Comparison of ENCODE assay signal across 8 cellular contexts in the genomic region with DNA sequence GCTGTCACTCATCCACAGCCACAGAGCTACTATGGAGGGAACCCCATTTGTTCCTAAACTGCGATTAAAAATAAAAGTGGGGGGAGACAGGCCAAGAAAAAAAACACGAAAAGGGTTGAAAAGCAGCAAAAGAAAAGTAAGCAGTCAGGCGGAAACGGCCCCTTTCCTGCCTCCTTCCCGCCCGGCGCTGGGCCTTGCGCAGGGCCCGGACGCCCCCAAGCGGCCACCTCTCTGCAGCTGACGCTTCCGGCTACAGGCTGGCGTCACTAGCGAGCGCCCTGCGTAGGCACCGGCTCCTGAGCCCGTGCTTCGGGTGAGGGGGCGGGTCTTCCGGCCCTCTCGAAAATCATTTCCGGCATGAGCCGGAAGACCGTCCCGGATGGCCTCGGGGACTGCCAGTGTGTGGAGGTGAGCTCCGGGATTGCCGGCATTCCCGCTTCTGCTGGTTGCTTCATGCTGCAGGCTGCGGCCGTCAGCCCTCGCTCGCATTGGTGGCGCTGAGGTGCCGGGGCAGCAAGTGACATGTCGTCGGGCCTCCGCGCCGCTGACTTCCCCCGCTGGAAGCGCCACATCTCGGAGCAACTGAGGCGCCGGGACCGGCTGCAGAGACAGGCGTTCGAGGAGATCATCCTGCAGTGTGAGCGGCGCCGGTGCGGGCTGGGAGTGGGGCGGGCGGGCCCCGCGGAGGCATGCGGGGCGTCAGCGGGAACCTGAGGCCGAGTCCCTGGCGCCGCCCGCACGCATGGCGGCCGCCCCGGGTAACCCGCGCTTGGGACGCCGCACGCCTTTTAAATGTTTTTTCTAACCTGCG. TPM values are rescaled to one million over a fixed set of nuclear protein-coding genes. Genes with fewer than 3 reads are reported as not detected.
DNase-seq lines count a peak whose midpoint lies in the region; ATAC-seq and TF ChIP-seq lines count a peak whose summit lies in the region.

A gene (plus strand): TSS at position 368 of the 811 bp plus-strand sequence. CDS start 155 bp downstream, at position 523.

- peak; percentile 94 to 99 for TF ChIP-seq EP300 in tibial nerve (IDR thresholded peaks at IDR 0.05)

- H3K79me2 ChIP-seq in parathyroid adenoma, result peaks cover 6% of the 10 kb centered on the region

- H3K27me3 ChIP-seq in parathyroid adenoma (ENCODE audit: control insufficient read depth, insufficient read depth, low read length) (no peaks in the 10 kb centered on the region), tibial nerve (no peaks in the 10 kb centered on the region)

- H3K36me3 Mint-ChIP-seq in activated naive CD8-positive, alpha-beta T cell treated with anti-CD3 and anti-CD28 coated beads, Interleukin-2, amount 50 U/mL, for 24 hours (ENCODE audit: low read depth), result peaks cover 12% of the 10 kb centered on the region

- ATAC-seq in HG02798 (IDR thresholded peaks at IDR 0.05; ENCODE audit: poor library complexity, unreplicated experiment) (peak; percentile 99), Right ventricle myocardium superior (ENCODE audit: poor library complexity) (peak; percentile 100)
- peak; percentile 91 for ATAC-seq in activated naive CD8-positive, alpha-beta T cell treated with anti-CD3 and anti-CD28 coated beads, Interleukin-2, amount 50 U/mL, for 24 hours

- H3K9me3 Mint-ChIP-seq in activated naive CD8-positive, alpha-beta T cell treated with anti-CD3 and anti-CD28 coated beads, Interleukin-2, amount 50 U/mL, for 24 hours, result no peaks in the 10 kb centered on the region

- H3K27ac ChIP-seq in parathyroid adenoma (peak within 1 kb of the TSS; percentile 86), tibial nerve (peak within 1 kb of the TSS; percentile 51 to 87 (median 82))

- peak within 1 kb of the TSS; percentile 73 for H3K9ac ChIP-seq in parathyroid adenoma

- 1% methylated on average over 37 to 44 of the region's 75 CpGs for WGBS in tibial nerve, 2 donors

- peak within 1 kb of the TSS; percentile 83 for H3K4me3 ChIP-seq in GM12875 (ENCODE audit: low read depth, low read length)
- H3K4me3 ChIP-seq in parathyroid adenoma (ENCODE audit: low read depth, low read length), result peak within 1 kb of the TSS; percentile 71
- H3K4me3 ChIP-seq in tibial nerve, result peak within 1 kb of the TSS; percentile 68 to 87 (median 76)

- H3K4me1 ChIP-seq in parathyroid adenoma (peaks cover 3% of the 10 kb centered on the region), tibial nerve (peaks cover 0 to 38% (median 13%) of the 10 kb centered on the region in 4 donors)

- H3K27ac Mint-ChIP-seq in activated naive CD8-positive, alpha-beta T cell treated with anti-CD3 and anti-CD28 coated beads, Interleukin-2, amount 50 U/mL, for 24 hours, result peak within 1 kb of the TSS; percentile 85

- H3K36me3 ChIP-seq in parathyroid adenoma (ENCODE audit: control insufficient read depth, insufficient read depth, low read length) (no peaks in the 10 kb centered on the region), tibial nerve (peaks cover 0 to 18% (median 0%) of the 10 kb centered on the region in 3 donors)

- peaks cover 67% of the 10 kb centered on the region for H3K4me1 Mint-ChIP-seq in activated naive CD8-positive, alpha-beta T cell treated with anti-CD3 and anti-CD28 coated beads, Interleukin-2, amount 50 U/mL, for 24 hours

- TF ChIP-seq POLR2A in tibial nerve (IDR thresholded peaks at IDR 0.05), result peak in 1 of 2 donors; percentile 72

- peak within 1 kb of the TSS; percentile 98 for H2AFZ ChIP-seq in parathyroid adenoma

- DNase-seq in NCI-H1417 treated with DMSO at 0.1 percent for 48 hours (lab: John Stamatoyannopoulos, UW), result peak; percentile 60
- DNase-seq in SW480 (ENCODE audit: low spot score), result peak; percentile 94
- DNase-seq in activated naive CD8-positive, alpha-beta T cell treated with anti-CD3 and anti-CD28 coated beads, Interleukin-2, amount 50 U/mL, for 24 hours, result peak; percentile 97
- peak; percentile 98 for DNase-seq in Right ventricle myocardium superior
- peak; percentile 86 to 89 for DNase-seq in tibial nerve (ENCODE audit: low spot score in 2 of 2)

- peak within 1 kb of the TSS; percentile 92 for H3K4me3 Mint-ChIP-seq in activated naive CD8-positive, alpha-beta T cell treated with anti-CD3 and anti-CD28 coated beads, Interleukin-2, amount 50 U/mL, for 24 hours

- TF ChIP-seq CTCF in GM12875 (IDR thresholded peaks at IDR 0.05; ENCODE audit: borderline replicate concordance, insufficient read depth, low read depth, low read length) (peak; percentile 98), parathyroid adenoma (IDR thresholded peaks at IDR 0.05) (peak; percentile 98), tibial nerve (IDR thresholded peaks at IDR 0.05) (peak; percentile 95 to 98 (median 97))

- intact Hi-C loops in Right ventricle myocardium superior (cut with DNase I), result loop anchor here (5.0 to 10.0 kb wide), 2 partner anchors 397 to 644 kb away; no protein-coding TSS in a partner anchor

- H3K9me3 ChIP-seq in parathyroid adenoma (ENCODE audit: control insufficient read depth, low read length) (no peaks in the 10 kb centered on the region), tibial nerve (no peaks in the 10 kb centered on the region)

- H3K27me3 Mint-ChIP-seq in activated naive CD8-positive, alpha-beta T cell treated with anti-CD3 and anti-CD28 coated beads, Interleukin-2, amount 50 U/mL, for 24 hours, result no peaks in the 10 kb centered on the region

- peak within 1 kb of the TSS; percentile 84 for H3K4me2 ChIP-seq in parathyroid adenoma (ENCODE audit: low read length)

RNA-seq across cellular contexts. Expression of the gene that starts here (rescaled TPM):
- total RNA-seq in Right ventricle myocardium superior, result 17.9 TPM
- 10 to 100 TPM; 16.7 to 44.1 (median 33.6) TPM for total RNA-seq in tibial nerve

Comparison
In these comparisons a context has a peak if more than half of its experiments do, and no peak if none do; other contexts are left out.
1. Peak in every context shown above with its lines: DNase-seq, ATAC-seq, H3K4me3 ChIP-seq and H3K27ac ChIP-seq.